Comparison of ENCODE assay signal across 11 cellular contexts in genomic region chr4:99848576-99848975, GRCh38.
A peak's percentile ranks its signal among the peaks of the same experiment; 100 is the strongest.
DNase-seq lines count a peak whose midpoint lies in the region; ATAC-seq and TF ChIP-seq lines count a peak whose summit lies in the region.
"Had no signal": no experiment of that assay in that cellular context is flagged by ENCODE, and none has a peak within 500 bp of the region (broad histone marks: within the 10 kb centered on the region; RNA-seq: fewer than 3 reads in every experiment).

No MANE protein-coding gene starts in this region.

- ATAC-seq in GM18519 (IDR thresholded peaks at IDR 0.05; ENCODE audit: low FRiP score, unreplicated experiment) = peak; percentile 37
- ATAC-seq in GM19468 (IDR thresholded peaks at IDR 0.05; ENCODE audit: extremely low read depth, unreplicated experiment) = peak; percentile 7
- peak; percentile 39 for ATAC-seq in HG03097 (IDR thresholded peaks at IDR 0.05; ENCODE audit: low FRiP score, unreplicated experiment)
- ATAC-seq: K562 had no signal

- H3K27ac Mint-ChIP-seq in activated naive CD4-positive, alpha-beta T cell treated with anti-CD3 and anti-CD28 coated beads, Interleukin-2, amount 10 ng/mL, durations not matched to agents 7 days and 5 days = peak overlapping the region; percentile 93
- no peak overlapping the region for H3K27ac Mint-ChIP-seq in nephron progenitor cell

- no peak for TF ChIP-seq CTCF in nephron progenitor cell (IDR thresholded peaks at IDR 0.05)

- H3K4me1 Mint-ChIP-seq in activated naive CD4-positive, alpha-beta T cell treated with anti-CD3 and anti-CD28 coated beads, Interleukin-2, amount 10 ng/mL, durations not matched to agents 7 days and 5 days = peaks cover 81% of the 10 kb centered on the region
- no peaks in the 10 kb centered on the region for H3K4me1 Mint-ChIP-seq in nephron progenitor cell

- CTCF ChIA-PET in activated naive CD4-positive, alpha-beta T cell treated with anti-CD3 and anti-CD28 coated beads, Interleukin-2, amount 10 ng/mL, durations not matched to agents 7 days and 5 days (lab: Charles Lee) = interaction anchor here (0.9 to 3.1 kb wide), 3 partner anchors 12 to 39 kb away, joined by 4 to 20 read pairs (median 6); partner anchors contain the start of gene DAPP1

- peaks cover 43% of the 10 kb centered on the region for H3K36me3 Mint-ChIP-seq in activated naive CD4-positive, alpha-beta T cell treated with anti-CD3 and anti-CD28 coated beads, Interleukin-2, amount 10 ng/mL, durations not matched to agents 7 days and 5 days
- no peaks in the 10 kb centered on the region for H3K36me3 Mint-ChIP-seq in nephron progenitor cell (ENCODE audit: low read depth)

- H3K9me3 Mint-ChIP-seq in activated naive CD4-positive, alpha-beta T cell treated with anti-CD3 and anti-CD28 coated beads, Interleukin-2, amount 10 ng/mL, durations not matched to agents 7 days and 5 days = no peaks in the 10 kb centered on the region
- no peaks in the 10 kb centered on the region for H3K9me3 Mint-ChIP-seq in nephron progenitor cell

- peak; percentile 38 for DNase-seq in activated naive CD4-positive, alpha-beta T cell treated with anti-CD3 and anti-CD28 coated beads, Interleukin-2, amount 10 ng/mL, durations not matched to agents 7 days and 5 days
- DNase-seq in nephron progenitor cell = no peak
- no peak for DNase-seq in NCI-H82 (lab: John Stamatoyannopoulos, UW)
- no peak for DNase-seq in middle frontal gyrus (ENCODE audit: extremely low spot score, low spot score)
- DNase-seq in C1 segment of cervical spinal cord (lab: John Stamatoyannopoulos, UW) = no peak
- DNase-seq: cortex of kidney; stimulated activated CD8-positive, alpha-beta memory T cell treated with anti-CD3 and anti-CD28 coated beads, Interleukin-4, amount 100 ng/mL, for 48 hours had no signal

- H3K4me3 Mint-ChIP-seq in activated naive CD4-positive, alpha-beta T cell treated with anti-CD3 and anti-CD28 coated beads, Interleukin-2, amount 10 ng/mL, durations not matched to agents 7 days and 5 days = no peak overlapping the region
- no peak overlapping the region for H3K4me3 Mint-ChIP-seq in nephron progenitor cell

- H3K27me3 Mint-ChIP-seq in activated naive CD4-positive, alpha-beta T cell treated with anti-CD3 and anti-CD28 coated beads, Interleukin-2, amount 10 ng/mL, durations not matched to agents 7 days and 5 days = no peaks in the 10 kb centered on the region
- H3K27me3 Mint-ChIP-seq in nephron progenitor cell (ENCODE audit: low read depth, poor library complexity) = peaks cover 10% of the 10 kb centered on the region
